Comparison of ENCODE assay signal across 2 cellular contexts in the genomic region with DNA sequence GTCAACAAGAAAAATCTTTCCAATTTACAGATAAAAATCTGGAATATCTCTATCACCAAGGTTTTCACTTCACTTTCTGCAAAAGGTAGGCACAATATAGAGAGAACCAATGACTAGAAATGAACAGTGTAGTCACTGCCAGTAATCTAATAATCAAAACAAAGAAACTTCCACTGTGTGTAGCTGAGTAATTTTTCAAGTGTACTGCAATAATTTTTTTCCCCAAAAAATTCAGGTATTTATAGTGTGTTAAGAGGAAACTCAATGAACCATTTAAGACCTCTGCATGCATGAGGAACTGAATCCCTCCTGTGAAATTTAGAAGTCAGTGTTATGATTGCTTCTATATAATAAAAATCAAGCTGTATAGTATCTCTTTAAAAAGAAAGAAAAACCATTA.
TF ChIP-seq lines count a peak whose summit lies in the region.

No MANE protein-coding gene starts in this region.

TF ChIP-seq in HEK293, 187 proteins besides CTCF, POLR2A, EP300 and RAD21:
- TF ChIP-seq ZNF433 (tag by site-specific recombination; IDR thresholded peaks at IDR 0.05; ENCODE audit: low read depth): no peak
- TF ChIP-seq, protein P1, sequence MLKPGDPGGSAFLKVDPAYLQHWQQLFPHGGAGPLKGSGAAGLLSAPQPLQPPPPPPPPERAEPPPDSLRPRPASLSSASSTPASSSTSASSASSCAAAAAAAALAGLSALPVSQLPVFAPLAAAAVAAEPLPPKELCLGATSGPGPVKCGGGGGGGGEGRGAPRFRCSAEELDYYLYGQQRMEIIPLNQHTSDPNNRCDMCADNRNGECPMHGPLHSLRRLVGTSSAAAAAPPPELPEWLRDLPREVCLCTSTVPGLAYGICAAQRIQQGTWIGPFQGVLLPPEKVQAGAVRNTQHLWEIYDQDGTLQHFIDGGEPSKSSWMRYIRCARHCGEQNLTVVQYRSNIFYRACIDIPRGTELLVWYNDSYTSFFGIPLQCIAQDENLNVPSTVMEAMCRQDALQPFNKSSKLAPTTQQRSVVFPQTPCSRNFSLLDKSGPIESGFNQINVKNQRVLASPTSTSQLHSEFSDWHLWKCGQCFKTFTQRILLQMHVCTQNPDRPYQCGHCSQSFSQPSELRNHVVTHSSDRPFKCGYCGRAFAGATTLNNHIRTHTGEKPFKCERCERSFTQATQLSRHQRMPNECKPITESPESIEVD (tag by site-specific recombination; IDR thresholded peaks at IDR 0.05): peak; percentile 39; the same call in 1 of the 2 replicates

TF ChIP-seq in GM12878, 131 proteins besides CTCF, POLR2A, EP300 and RAD21:
- TF ChIP-seq BMI1 (IDR thresholded peaks at IDR 0.05; ENCODE audit: borderline replicate concordance) (no peak), PKNOX1 (IDR thresholded peaks at IDR 0.05) (no peak), SP1 (IDR thresholded peaks at IDR 0.05; ENCODE audit: low read depth, low read length) (no peak), CBX3 (IDR thresholded peaks at IDR 0.05; ENCODE audit: borderline replicate concordance, low read depth) (no peak), ZBTB33 (IDR thresholded peaks at IDR 0.05) (no peak), ESRRA (IDR thresholded peaks at IDR 0.05; ENCODE audit: low read length) (no peak), POLR2AphosphoS5 (IDR thresholded peaks at IDR 0.05; ENCODE audit: low read length) (no peak), ZNF274 (IDR thresholded peaks at IDR 0.05; ENCODE audit: insufficient read depth, insufficient read length) (no peak), TARDBP (IDR thresholded peaks at IDR 0.05; ENCODE audit: borderline replicate concordance) (no peak)
- TF ChIP-seq, protein P2, sequence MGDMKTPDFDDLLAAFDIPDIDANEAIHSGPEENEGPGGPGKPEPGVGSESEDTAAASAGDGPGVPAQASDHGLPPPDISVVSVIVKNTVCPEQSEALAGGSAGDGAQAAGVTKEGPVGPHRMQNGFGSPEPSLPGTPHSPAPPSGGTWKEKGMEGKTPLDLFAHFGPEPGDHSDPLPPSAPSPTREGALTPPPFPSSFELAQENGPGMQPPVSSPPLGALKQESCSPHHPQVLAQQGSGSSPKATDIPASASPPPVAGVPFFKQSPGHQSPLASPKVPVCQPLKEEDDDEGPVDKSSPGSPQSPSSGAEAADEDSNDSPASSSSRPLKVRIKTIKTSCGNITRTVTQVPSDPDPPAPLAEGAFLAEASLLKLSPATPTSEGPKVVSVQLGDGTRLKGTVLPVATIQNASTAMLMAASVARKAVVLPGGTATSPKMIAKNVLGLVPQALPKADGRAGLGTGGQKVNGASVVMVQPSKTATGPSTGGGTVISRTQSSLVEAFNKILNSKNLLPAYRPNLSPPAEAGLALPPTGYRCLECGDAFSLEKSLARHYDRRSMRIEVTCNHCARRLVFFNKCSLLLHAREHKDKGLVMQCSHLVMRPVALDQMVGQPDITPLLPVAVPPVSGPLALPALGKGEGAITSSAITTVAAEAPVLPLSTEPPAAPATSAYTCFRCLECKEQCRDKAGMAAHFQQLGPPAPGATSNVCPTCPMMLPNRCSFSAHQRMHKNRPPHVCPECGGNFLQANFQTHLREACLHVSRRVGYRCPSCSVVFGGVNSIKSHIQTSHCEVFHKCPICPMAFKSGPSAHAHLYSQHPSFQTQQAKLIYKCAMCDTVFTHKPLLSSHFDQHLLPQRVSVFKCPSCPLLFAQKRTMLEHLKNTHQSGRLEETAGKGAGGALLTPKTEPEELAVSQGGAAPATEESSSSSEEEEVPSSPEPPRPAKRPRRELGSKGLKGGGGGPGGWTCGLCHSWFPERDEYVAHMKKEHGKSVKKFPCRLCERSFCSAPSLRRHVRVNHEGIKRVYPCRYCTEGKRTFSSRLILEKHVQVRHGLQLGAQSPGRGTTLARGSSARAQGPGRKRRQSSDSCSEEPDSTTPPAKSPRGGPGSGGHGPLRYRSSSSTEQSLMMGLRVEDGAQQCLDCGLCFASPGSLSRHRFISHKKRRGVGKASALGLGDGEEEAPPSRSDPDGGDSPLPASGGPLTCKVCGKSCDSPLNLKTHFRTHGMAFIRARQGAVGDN (IDR thresholded peaks at IDR 0.05): no peak
